In genomic region chr9:96665789-96666188, GRCh38 we compare ENCODE assay signal across 23 cellular contexts.
"Had no signal": no experiment of that assay in that cellular context is flagged by ENCODE, and none has a peak within 500 bp of the region (broad histone marks: within the 10 kb centered on the region; RNA-seq: fewer than 3 reads in every experiment).

No MANE protein-coding gene starts in this region.

- H3K4me1 Mint-ChIP-seq: central memory CD8-positive, alpha-beta T cell; natural killer cell; stimulated activated memory B cell treated with anti-CD40 and anti-IgM and Interleukin-4, amounts not matched to agents 10 μg/mL and 1 μg/mL and 100 μg/mL, for 72 hours had no signal

- H3K27me3 Mint-ChIP-seq: activated CD8-positive, alpha-beta memory T cell treated with anti-CD3 and anti-CD28 coated beads, Interleukin-2, amount 10 ng/mL, durations not matched to agents 7 days and 5 days; central memory CD8-positive, alpha-beta T cell; stimulated activated memory B cell treated with anti-CD40 and anti-IgM and Interleukin-4, amounts not matched to agents 10 μg/mL and 1 μg/mL and 100 μg/mL, for 72 hours; type B pancreatic cell had no signal

- H3K4me3 ChIP-seq: adrenal gland, ascending aorta, colonic mucosa, esophagus squamous epithelium, gastroesophageal sphincter, left ventricle myocardium inferior, ovary, psoas muscle, right atrium auricular region, thoracic aorta had no signal

- ATAC-seq: activated CD8-positive, alpha-beta memory T cell treated with anti-CD3 and anti-CD28 coated beads, Interleukin-2, amount 10 ng/mL, durations not matched to agents 7 days and 5 days had no signal

- H3K36me3 ChIP-seq: adrenal gland, ascending aorta, colonic mucosa, esophagus squamous epithelium, gastroesophageal sphincter, left ventricle myocardium inferior, ovary, right atrium auricular region, thoracic aorta had no signal

- H3K9me3 Mint-ChIP-seq: activated CD4-positive, alpha-beta memory T cell treated with anti-CD3 and anti-CD28 coated beads, Interleukin-2, amount 10 ng/mL, durations not matched to agents 7 days and 5 days; activated CD4-positive, alpha-beta T cell treated with anti-CD3 and anti-CD28 coated beads, Interleukin-2, amount 10 ng/mL, durations not matched to agents 24 days and 14 days; activated T-helper 1 cell treated with anti-CD3 and anti-CD28 coated beads, Interleukin-12 subunit alpha, Interleukin-12 subunit beta, Interleukin-2, Interleukin-4 antibody, amounts not matched to agents 30 ng/mL and 10 ng/mL and 1 ng/mL, durations not matched to agents 14 hours and 24 hours and 36 hours; central memory CD8-positive, alpha-beta T cell; natural killer cell; stimulated activated memory B cell treated with anti-CD40 and anti-IgM and Interleukin-4, amounts not matched to agents 10 μg/mL and 1 μg/mL and 100 μg/mL, for 72 hours; type B pancreatic cell had no signal

- DNase-seq: activated CD4-positive, alpha-beta memory T cell treated with anti-CD3 and anti-CD28 coated beads, Interleukin-2, amount 10 ng/mL, durations not matched to agents 7 days and 5 days; activated CD4-positive, alpha-beta T cell treated with anti-CD3 and anti-CD28 coated beads, Interleukin-2, amount 10 ng/mL, durations not matched to agents 24 days and 14 days; activated CD8-positive, alpha-beta memory T cell treated with anti-CD3 and anti-CD28 coated beads, Interleukin-2, amount 10 ng/mL, durations not matched to agents 7 days and 5 days; activated gamma-delta T cell treated with Interleukin-2 at 50 U/mL for 16 hours; activated T-cell treated with anti-CD3 and anti-CD28 coated beads for 4 hours; colonic mucosa; esophagus squamous epithelium; hypothalamus; left ventricle myocardium inferior; midbrain; natural killer cell; ovary; psoas muscle had no signal

- H3K27ac ChIP-seq: adrenal gland, ascending aorta, colonic mucosa, esophagus squamous epithelium, gastroesophageal sphincter, left ventricle myocardium inferior, ovary, psoas muscle, right atrium auricular region had no signal

- H3K36me3 Mint-ChIP-seq: activated CD8-positive, alpha-beta memory T cell treated with anti-CD3 and anti-CD28 coated beads, Interleukin-2, amount 10 ng/mL, durations not matched to agents 7 days and 5 days; activated naive CD8-positive, alpha-beta T cell; natural killer cell; stimulated activated memory B cell treated with anti-CD40 and anti-IgM and Interleukin-4, amounts not matched to agents 10 μg/mL and 1 μg/mL and 100 μg/mL, for 72 hours; type B pancreatic cell had no signal

- H3K4me3 Mint-ChIP-seq: activated CD4-positive, alpha-beta memory T cell treated with anti-CD3 and anti-CD28 coated beads, Interleukin-2, amount 10 ng/mL, durations not matched to agents 7 days and 5 days; activated CD4-positive, alpha-beta T cell treated with anti-CD3 and anti-CD28 coated beads, Interleukin-2, amount 10 ng/mL, durations not matched to agents 24 days and 14 days; activated CD8-positive, alpha-beta memory T cell treated with anti-CD3 and anti-CD28 coated beads, Interleukin-2, amount 10 ng/mL, durations not matched to agents 7 days and 5 days; activated naive CD8-positive, alpha-beta T cell; activated T-helper 1 cell treated with anti-CD3 and anti-CD28 coated beads, Interleukin-12 subunit alpha, Interleukin-12 subunit beta, Interleukin-2, Interleukin-4 antibody, amounts not matched to agents 30 ng/mL and 10 ng/mL and 1 ng/mL, durations not matched to agents 14 hours and 24 hours and 36 hours; central memory CD8-positive, alpha-beta T cell; natural killer cell; stimulated activated memory B cell treated with anti-CD40 and anti-IgM and Interleukin-4, amounts not matched to agents 10 μg/mL and 1 μg/mL and 100 μg/mL, for 72 hours; type B pancreatic cell had no signal

- H3K27ac Mint-ChIP-seq: activated CD4-positive, alpha-beta memory T cell treated with anti-CD3 and anti-CD28 coated beads, Interleukin-2, amount 10 ng/mL, durations not matched to agents 7 days and 5 days; activated CD4-positive, alpha-beta T cell treated with anti-CD3 and anti-CD28 coated beads, Interleukin-2, amount 10 ng/mL, durations not matched to agents 24 days and 14 days; activated CD8-positive, alpha-beta memory T cell treated with anti-CD3 and anti-CD28 coated beads, Interleukin-2, amount 10 ng/mL, durations not matched to agents 7 days and 5 days; activated naive CD8-positive, alpha-beta T cell; activated T-helper 1 cell treated with anti-CD3 and anti-CD28 coated beads, Interleukin-12 subunit alpha, Interleukin-12 subunit beta, Interleukin-2, Interleukin-4 antibody, amounts not matched to agents 30 ng/mL and 10 ng/mL and 1 ng/mL, durations not matched to agents 14 hours and 24 hours and 36 hours; stimulated activated memory B cell treated with anti-CD40 and anti-IgM and Interleukin-4, amounts not matched to agents 10 μg/mL and 1 μg/mL and 100 μg/mL, for 72 hours; type B pancreatic cell had no signal

- H3K9me3 ChIP-seq: adrenal gland, ascending aorta, colonic mucosa, esophagus squamous epithelium, gastroesophageal sphincter, left ventricle myocardium inferior, ovary, psoas muscle, right atrium auricular region, thoracic aorta had no signal

- H3K27me3 ChIP-seq: adrenal gland, ascending aorta, colonic mucosa, esophagus squamous epithelium, gastroesophageal sphincter, ovary, right atrium auricular region had no signal

- H3K4me1 ChIP-seq: adrenal gland, ascending aorta, colonic mucosa, esophagus squamous epithelium, gastroesophageal sphincter, left ventricle myocardium inferior, psoas muscle, right atrium auricular region had no signal
